ENCODE assay signal across 9 cellular contexts in genomic region chr15:74780983-74781672, GRCh38. TPM values are rescaled to one million over a fixed set of nuclear protein-coding genes. Genes with fewer than 3 reads are reported as not detected.
DNase-seq lines count a peak whose midpoint lies in the region; ATAC-seq and TF ChIP-seq lines count a peak whose summit lies in the region.
"Had no signal": no experiment of that assay in that cellular context is flagged by ENCODE, and none has a peak within 500 bp of the region (broad histone marks: within the 10 kb centered on the region; RNA-seq: fewer than 3 reads in every experiment).

No MANE protein-coding gene starts in this region.

- H3K36me3 ChIP-seq in ascending aorta = no peaks in the 10 kb centered on the region
- H3K36me3 ChIP-seq in liver (ENCODE audit: control insufficient read depth in 4 of 4, insufficient read depth in 3 of 4, low read depth in 1 of 4, low read length in 3 of 4) = no peaks in the 10 kb centered on the region
- H3K36me3 ChIP-seq in tibial artery = no peaks in the 10 kb centered on the region

- H3K27me3 ChIP-seq in ascending aorta (no peaks in the 10 kb centered on the region), liver (ENCODE audit: control insufficient read depth in 4 of 4, insufficient read depth in 4 of 4, low read length in 3 of 4) (no peaks in the 10 kb centered on the region), tibial artery (no peaks in the 10 kb centered on the region)

- TF ChIP-seq CTCF in GM10266 (IDR thresholded peaks at IDR 0.05; ENCODE audit: control insufficient read depth, insufficient read depth, low read depth, missing control alignments) = no peak
- no peak for TF ChIP-seq CTCF in ascending aorta (IDR thresholded peaks at IDR 0.05)
- TF ChIP-seq CTCF in liver (IDR thresholded peaks at IDR 0.05; ENCODE audit: low read depth, low read length, missing input control) = no peak
- no peak for TF ChIP-seq CTCF in tibial artery (IDR thresholded peaks at IDR 0.05)

- intact Hi-C loops in ascending aorta (cut with DNase I) = loop anchor here (5.0 kb wide), 2 partner anchors 156 to 239 kb away; partner anchors contain the start of genes ARID3B and COX5A
- intact Hi-C loops in tibial artery (cut with DNase I; ENCODE audit: low total_unique reads) = loop anchor here (5.0 to 10.0 kb wide), 3 partner anchors 126 to 424 kb away; partner anchors contain the start of genes C15orf39 and FAM219B
- intact Hi-C loops in left colon (cut with DNase I, micrococcal nuclease) = no loop called here

- no peak for TF ChIP-seq RAD21 in liver (IDR thresholded peaks at IDR 0.05)

- no peak for ATAC-seq in HG03097 (IDR thresholded peaks at IDR 0.05; ENCODE audit: low FRiP score, unreplicated experiment)
- no peak for ATAC-seq in left colon

- H3K9ac ChIP-seq in liver (ENCODE audit: low read depth in 1 of 2, low read length in 2 of 2) = peak overlapping the region; percentile 57 to 64

- H3K27ac ChIP-seq in ascending aorta = peak overlapping the region in 1 of 2 donors; percentile 33
- H3K27ac ChIP-seq in liver (ENCODE audit: low read depth in 1 of 2, low read length in 2 of 2) = peak overlapping the region; percentile 82 to 90
- no peak overlapping the region for H3K27ac ChIP-seq in tibial artery

- H3K4me3 ChIP-seq in ascending aorta (peak overlapping the region; percentile 89 to 95), liver (ENCODE audit: low read depth in 1 of 3, low read length in 3 of 3) (peak overlapping the region; percentile 20 to 88 (median 57)), tibial artery (peak overlapping the region; percentile 83 to 89)

- WGBS in liver = 4% methylated on average over 18 of the region's 18 CpGs

- DNase-seq in GM10266 (ENCODE audit: extremely low spot score) = peak; percentile 60
- peak; percentile 80 for DNase-seq in NAMALWA (ENCODE audit: low spot score)
- no peak for DNase-seq in ascending aorta (ENCODE audit: low spot score in 2 of 2)
- no peak for DNase-seq in tibial artery
- no peak for DNase-seq in AG08395 (ENCODE audit: low spot score)
- no peak for DNase-seq in left colon

- H3K4me1 ChIP-seq in ascending aorta = peaks cover 19 to 34% of the 10 kb centered on the region in 2 donors
- peaks cover 24 to 68% (median 52%) of the 10 kb centered on the region in 4 donors for H3K4me1 ChIP-seq in liver (ENCODE audit: control insufficient read depth in 4 of 4, insufficient read depth in 4 of 4, low read length in 3 of 4)
- H3K4me1 ChIP-seq in tibial artery = peaks cover 0 to 57% (median 41%) of the 10 kb centered on the region in 4 donors

- no peaks in the 10 kb centered on the region for H3K9me3 ChIP-seq in ascending aorta
- no peaks in the 10 kb centered on the region for H3K9me3 ChIP-seq in liver (ENCODE audit: control insufficient read depth in 4 of 4, low read length in 3 of 4)
- H3K9me3 ChIP-seq in tibial artery = no peaks in the 10 kb centered on the region

TF ChIP-seq in liver, 16 proteins besides CTCF, POLR2A, EP300 and RAD21:
- TF ChIP-seq ATF3 (IDR thresholded peaks at IDR 0.05) (peak; percentile 39), NR2F2 (IDR thresholded peaks at IDR 0.05) (no peak), EGR1 (IDR thresholded peaks at IDR 0.05; ENCODE audit: low read depth in 2 of 2) (no peak), MAX (IDR thresholded peaks at IDR 0.05) (peak; percentile 59), SP1 (IDR thresholded peaks at IDR 0.05) (peak; percentile 51), JUND (IDR thresholded peaks at IDR 0.05) (no peak), FOXA2 (IDR thresholded peaks at IDR 0.05) (no peak), FOXA1 (IDR thresholded peaks at IDR 0.05) (no peak), ZBTB33 (IDR thresholded peaks at IDR 0.05) (peak; percentile 23), HNF4G (IDR thresholded peaks at IDR 0.05) (no peak), REST (IDR thresholded peaks at IDR 0.05) (peak; percentile 55), RXRA (IDR thresholded peaks at IDR 0.05) (peak; percentile 75 to 80), TAF1 (conservative IDR thresholded peaks at IDR 0.05) (no peak), GABPA (IDR thresholded peaks at IDR 0.05 in 1 of 2, conservative IDR thresholded peaks at IDR 0.05 in 1 of 2) (no peak), YY1 (IDR thresholded peaks at IDR 0.05) (peak; percentile 66), HNF4A (conservative IDR thresholded peaks at IDR 0.05) (peak in 1 of 2 donors; percentile 57)

RNA-seq across cellular contexts. Expression of gene CSK, which starts 0.8 kb away (rescaled TPM):
- total RNA-seq in ascending aorta (31.0 TPM), liver (10 to 100 TPM; 19.0 to 41.7 TPM), left colon (10 to 100 TPM; 84.8 to 96.9 TPM)
- 10 to 100 TPM in 1 of 2 donors, 1 to 10 TPM in 1; 6.9 to 29.3 TPM for polyA plus RNA-seq in liver

RNA-seq across cellular contexts. Expression of gene LMAN1L, which starts 31.5 kb away (rescaled TPM):
- total RNA-seq in ascending aorta = not detected
- under 1 TPM in 1 of 2 donors, not detected in 1; 0.08 TPM for total RNA-seq in liver
- polyA plus RNA-seq in liver = not detected
- total RNA-seq in left colon = under 1 TPM in 1 of 2 donors, not detected in 1; 0.40 TPM

RNA-seq across cellular contexts. Expression of gene CYP1A2, which starts 32.5 kb away (rescaled TPM):
- total RNA-seq in ascending aorta (not detected), liver (10 to 100 TPM in 1 of 2 donors, not detected in 1; 32.5 TPM), left colon (not detected)
- polyA plus RNA-seq in liver = 10 to 100 TPM; 21.8 to 31.7 TPM
- total RNA-seq: T-helper 2 cell treated with Interferon-gamma antibody and Interleukin-4, amounts not matched to agents 100 ng/mL and 5 ng/mL, for 36 hours had no signal

RNA-seq across cellular contexts. Expression of gene CPLX3, which starts 45.3 kb away (rescaled TPM):
- not detected for total RNA-seq in ascending aorta
- total RNA-seq in liver = not detected
- not detected for polyA plus RNA-seq in liver
- under 1 TPM in 1 of 2 donors, not detected in 1; 0.15 TPM for total RNA-seq in left colon

RNA-seq across cellular contexts. Expression of gene CYP1A1, which starts 55.8 kb away (rescaled TPM):
- total RNA-seq in ascending aorta = 10.3 TPM
- 1 to 10 TPM in 1 of 2 donors, under 1 TPM in 1; 0.19 to 4.4 TPM for total RNA-seq in liver
- polyA plus RNA-seq in liver = 1 to 10 TPM; 1.0 to 1.4 TPM
- under 1 TPM in 1 of 2 donors, not detected in 1; 0.82 TPM for total RNA-seq in left colon

Comparison
In these comparisons a context has a peak if more than half of its experiments do, and no peak if none do; other contexts are left out.
1. DNase-seq: peak in GM10266 (single experiment) and NAMALWA (single experiment); none in ascending aorta (0 of 2), tibial artery (0 of 2), AG08395 (single experiment) and left colon (0 of 2).
2. H3K27ac ChIP-seq: peak in liver (2 of 2); none in tibial artery (0 of 2).
3. intact Hi-C loops: an anchor here in ascending aorta (5.0 kb wide) and tibial artery (5.0 to 10.0 kb wide); none called in left colon.
4. Peak in every context shown above with its lines, with median percentiles within 50 percentile points of each other: H3K4me3 ChIP-seq.